Comparison of ENCODE assay signal across 13 cellular contexts in genomic region chr6:141513830-141514229, GRCh38.
DNase-seq lines count a peak whose midpoint lies in the region; ATAC-seq, FAIRE-seq and TF ChIP-seq lines count a peak whose summit lies in the region.
"Had no signal": no experiment of that assay in that cellular context is flagged by ENCODE, and none has a peak within 500 bp of the region (broad histone marks: within the 10 kb centered on the region; RNA-seq: fewer than 3 reads in every experiment).

No MANE protein-coding gene starts in this region.

- peak; percentile 55 for FAIRE-seq in G401.6 (lab: Jason Lieb, UNC)

- no peak overlapping the region for H2AFZ ChIP-seq in MM.1S (ENCODE audit: low read length)
- H2AFZ ChIP-seq: parathyroid adenoma had no signal

- H3K4me3 ChIP-seq in MM.1S (ENCODE audit: low read length) = peak overlapping the region; percentile 10; the same call in 1 of the 2 replicates
- H3K4me3 ChIP-seq in astrocyte of the spinal cord (ENCODE audit: low read depth, low read length) = no peak overlapping the region
- H3K4me3 ChIP-seq: testis had no signal

- no peaks in the 10 kb centered on the region for H4K20me1 ChIP-seq in MM.1S (ENCODE audit: insufficient read depth, low read length)

- H3K27ac ChIP-seq in MM.1S (ENCODE audit: low read length) = no peak overlapping the region
- H3K27ac ChIP-seq: parathyroid adenoma, testis had no signal

- H3K9me3 ChIP-seq in MM.1S (replicated peaks; ENCODE audit: insufficient read depth, low read length) = no peaks in the 10 kb centered on the region
- H3K9me3 ChIP-seq: testis had no signal

- DNase-seq in MM.1S (peak; percentile 44), astrocyte of the spinal cord (ENCODE audit: low read depth, low spot score) (peak; percentile 33), GM13977 (ENCODE audit: low spot score) (no peak), foreskin melanocyte (no peak)
- DNase-seq in natural killer cell treated with Interleukin-12 subunit alpha and Interleukin-12 subunit beta and Interleukin-15 and Interleukin-18, amount 100 ng/mL, for 72 hours (ENCODE audit: low spot score) = no peak
- DNase-seq: amygdala; NCI-H2171; SIG-M5; stimulated activated CD4-positive, alpha-beta T cell treated with anti-CD3 and anti-CD28 coated beads, Interleukin-4, amount 100 ng/mL, for 24 hours; testis had no signal

- H3K27me3 ChIP-seq in MM.1S (replicated peaks; ENCODE audit: insufficient read depth, low read length) = no peaks in the 10 kb centered on the region
- H3K27me3 ChIP-seq: testis had no signal

- H3K36me3 ChIP-seq in MM.1S (replicated peaks; ENCODE audit: insufficient read depth, low read length) = no peaks in the 10 kb centered on the region

- H3F3A ChIP-seq in MM.1S (ENCODE audit: insufficient read depth, low read length) = no peaks in the 10 kb centered on the region

- H3K9me2 ChIP-seq in MM.1S (replicated peaks; ENCODE audit: insufficient read depth, low read length) = no peaks in the 10 kb centered on the region

- peaks cover 8 to 10% of the 10 kb centered on the region in 2 donors for H3K4me1 Mint-ChIP-seq in natural killer cell treated with Interleukin-12 subunit alpha and Interleukin-12 subunit beta and Interleukin-15 and Interleukin-18, amount 100 ng/mL, for 72 hours (ENCODE audit: low read depth in 2 of 2)

- in situ Hi-C loops in astrocyte of the spinal cord (cut with HindIII; ENCODE audit: low sequenced_read_pairs) (no loop called here), GM13977 (cut with MboI; ENCODE audit: low pct_unique_long_range_greater_than_20kb, low sequenced_read_pairs, unreplicated experiment) (no loop called here)

- H3K9ac ChIP-seq in MM.1S (ENCODE audit: low read length) = no peak overlapping the region
- H3K9ac ChIP-seq: parathyroid adenoma had no signal

- no peaks in the 10 kb centered on the region for H3K36me3 Mint-ChIP-seq in natural killer cell treated with Interleukin-12 subunit alpha and Interleukin-12 subunit beta and Interleukin-15 and Interleukin-18, amount 100 ng/mL, for 72 hours

- ATAC-seq in natural killer cell treated with Interleukin-12 subunit alpha and Interleukin-12 subunit beta and Interleukin-15 and Interleukin-18, amount 100 ng/mL, for 72 hours = no peak
- ATAC-seq in HG03432 (IDR thresholded peaks at IDR 0.05; ENCODE audit: unreplicated experiment) = no peak

- no peak overlapping the region for H3K27ac Mint-ChIP-seq in natural killer cell treated with Interleukin-12 subunit alpha and Interleukin-12 subunit beta and Interleukin-15 and Interleukin-18, amount 100 ng/mL, for 72 hours

- TF ChIP-seq CTCF in MM.1S (IDR thresholded peaks at IDR 0.05; ENCODE audit: low read length) = no peak
- TF ChIP-seq CTCF in astrocyte of the spinal cord (IDR thresholded peaks at IDR 0.05; ENCODE audit: low read depth, low read length) = no peak
- no peak for TF ChIP-seq CTCF in GM13977 (IDR thresholded peaks at IDR 0.05; ENCODE audit: extremely low read depth, insufficient read depth, missing control alignments)

- no peaks in the 10 kb centered on the region for H3K79me2 ChIP-seq in MM.1S (ENCODE audit: low read length)
- H3K79me2 ChIP-seq: parathyroid adenoma had no signal

- H3K4me1 ChIP-seq in MM.1S (ENCODE audit: low read length) = no peaks in the 10 kb centered on the region
- H3K4me1 ChIP-seq: parathyroid adenoma, testis had no signal

- H3K9me3 Mint-ChIP-seq in natural killer cell treated with Interleukin-12 subunit alpha and Interleukin-12 subunit beta and Interleukin-15 and Interleukin-18, amount 100 ng/mL, for 72 hours = no peaks in the 10 kb centered on the region

- H3K4me3 Mint-ChIP-seq in natural killer cell treated with Interleukin-12 subunit alpha and Interleukin-12 subunit beta and Interleukin-15 and Interleukin-18, amount 100 ng/mL, for 72 hours = peak overlapping the region; percentile 60

- peak overlapping the region; percentile 25; the same call in 1 of the 2 replicates for H3K4me2 ChIP-seq in MM.1S (ENCODE audit: low read depth, low read length)

- no peaks in the 10 kb centered on the region for H3K27me3 Mint-ChIP-seq in natural killer cell treated with Interleukin-12 subunit alpha and Interleukin-12 subunit beta and Interleukin-15 and Interleukin-18, amount 100 ng/mL, for 72 hours

Comparison
In these comparisons a context has a peak if more than half of its experiments do, and no peak if none do; other contexts are left out.
1. DNase-seq: peak in MM.1S (single experiment) and astrocyte of the spinal cord (single experiment); none in natural killer cell treated with Interleukin-12 subunit alpha and Interleukin-12 subunit beta and Interleukin-15 and Interleukin-18, amount 100 ng/mL, for 72 hours (single experiment), GM13977 (single experiment) and foreskin melanocyte (single experiment).